In the genomic region with DNA sequence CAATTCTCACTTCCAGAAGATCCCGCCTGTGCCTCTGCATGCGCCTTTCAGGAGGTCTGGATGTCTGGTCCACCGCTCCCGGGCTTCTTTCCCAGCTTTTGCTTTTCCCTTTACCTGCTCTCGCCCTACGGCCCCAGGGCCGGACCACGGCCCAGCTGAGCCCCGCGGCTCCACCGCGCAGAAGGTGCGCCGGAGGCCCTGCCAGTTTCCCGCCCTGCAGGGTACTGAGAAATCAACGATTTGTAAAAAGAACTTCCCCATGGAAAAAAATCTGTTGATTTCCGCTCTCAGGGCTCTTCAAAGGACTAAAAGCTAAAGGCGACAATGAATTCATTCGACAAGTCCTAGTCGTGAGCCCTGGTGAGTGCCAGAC, we compare ENCODE assay signal across 9 cellular contexts. TPM values are rescaled to one million over a fixed set of nuclear protein-coding genes. Genes with fewer than 3 reads are reported as not detected.
DNase-seq lines count a peak whose midpoint lies in the region; ATAC-seq, FAIRE-seq and TF ChIP-seq lines count a peak whose summit lies in the region.
"Had no signal": no experiment of that assay in that cellular context is flagged by ENCODE, and none has a peak within 500 bp of the region (broad histone marks: within the 10 kb centered on the region; RNA-seq: fewer than 3 reads in every experiment).

No MANE protein-coding gene starts in this region.

- H3K9me3 ChIP-seq in HUES6 (ENCODE audit: control insufficient read depth, insufficient read depth, low read depth, low read length) (no peaks in the 10 kb centered on the region), mucosa of descending colon (no peaks in the 10 kb centered on the region)

- DNase-seq in dorsolateral prefrontal cortex = peak in 1 of 10 donors; percentile 30
- peak; percentile 38 to 69 (median 62) for DNase-seq in mucosa of descending colon
- DNase-seq in H54 (ENCODE audit: insufficient read length, low spot score) = no peak
- DNase-seq in GM20000 (ENCODE audit: low spot score) = no peak
- DNase-seq in mesenteric fat pad (ENCODE audit: low spot score) = no peak

- ATAC-seq in mucosa of descending colon = peak; percentile 61
- ATAC-seq in HG02970 (IDR thresholded peaks at IDR 0.05; ENCODE audit: low FRiP score, unreplicated experiment) = no peak

- H3K27me3 ChIP-seq in ACC112 (ENCODE audit: insufficient read depth, low read length) (peaks cover 18% of the 10 kb centered on the region), HUES6 (ENCODE audit: control insufficient read depth, insufficient read depth, low read length) (no peaks in the 10 kb centered on the region), dorsolateral prefrontal cortex (peaks cover 0 to 3% (median 0%) of the 10 kb centered on the region in 45 donors)

- H3K4me3 ChIP-seq in ACC112 (ENCODE audit: low read depth, low read length) (peak overlapping the region; percentile 79), HUES6 (ENCODE audit: low read depth, low read length) (peak overlapping the region; percentile 79), dorsolateral prefrontal cortex (peak overlapping the region; percentile 37 to 98 (median 68)), mucosa of descending colon (peak overlapping the region; percentile 39)

- no peaks in the 10 kb centered on the region for H3K4me1 ChIP-seq in ACC112 (ENCODE audit: control insufficient read depth, insufficient read depth, low read length, unreplicated experiment)
- H3K4me1 ChIP-seq in HUES6 (ENCODE audit: control insufficient read depth, insufficient read depth, low read length) = no peaks in the 10 kb centered on the region
- peaks cover 3% of the 10 kb centered on the region for H3K4me1 ChIP-seq in mucosa of descending colon (ENCODE audit: low read depth)

- no peaks in the 10 kb centered on the region for H3K36me3 ChIP-seq in ACC112 (ENCODE audit: insufficient read depth, low read length)
- no peaks in the 10 kb centered on the region for H3K36me3 ChIP-seq in HUES6 (ENCODE audit: control insufficient read depth, insufficient read depth, low read length)
- no peaks in the 10 kb centered on the region for H3K36me3 ChIP-seq in mucosa of descending colon (ENCODE audit: low read depth)

- peak overlapping the region; percentile 81 for H3K9ac ChIP-seq in HUES6 (ENCODE audit: low read length)

- TF ChIP-seq CTCF in dorsolateral prefrontal cortex (IDR thresholded peaks at IDR 0.05 in 54 of 56, conservative IDR thresholded peaks at IDR 0.05 in 2 of 56; ENCODE audit: low read depth in 1 of 56, partially characterized antibody in 56 of 56) (peak in 2 of 56 donors; percentile 11 to 41), mucosa of descending colon (IDR thresholded peaks at IDR 0.05) (no peak), GM20000 (IDR thresholded peaks at IDR 0.05; ENCODE audit: extremely low read depth, missing control alignments) (no peak)

- H3K79me2 ChIP-seq in ACC112 (ENCODE audit: control insufficient read depth, insufficient read depth, low read length, unreplicated experiment) = no peaks in the 10 kb centered on the region

- intact Hi-C loops in dorsolateral prefrontal cortex (cut with DNase I) = no loop called here
- intact Hi-C loops in mucosa of descending colon (cut with DNase I, micrococcal nuclease) = no loop called here

- H3K27ac ChIP-seq in ACC112 (ENCODE audit: low read depth, low read length) (peak overlapping the region; percentile 37; the same call in 1 of the 2 replicates), HUES6 (ENCODE audit: low read depth, low read length) (peak overlapping the region; percentile 64), dorsolateral prefrontal cortex (peak overlapping the region; percentile 27 to 98 (median 89))

- H2AFZ ChIP-seq in ACC112 (ENCODE audit: low read length, unreplicated experiment) = peak overlapping the region; percentile 83

- no peak for FAIRE-seq in H54 (lab: Jason Lieb, UNC)
- FAIRE-seq: GM18507 had no signal

- no peak for TF ChIP-seq POLR2A in H54 (IDR thresholded peaks at IDR 0.05; ENCODE audit: low read depth, low read length)

RNA-seq across cellular contexts. Expression of gene RNU1-2, which starts 7.0 kb away (rescaled TPM):
- total RNA-seq in dorsolateral prefrontal cortex = over 10,000 TPM in 6 of 120 experiments, 1,000 to 10,000 TPM in 114; 2,235 to 12,697 (median 6,630) TPM
- 1,000 to 10,000 TPM; 2,195 to 6,222 (median 2,378) TPM for total RNA-seq in mucosa of descending colon
- total RNA-seq in mesenteric fat pad = 6,165 TPM

RNA-seq across cellular contexts. Expression of gene CROCC, which starts 32.9 kb away (rescaled TPM):
- 10 to 100 TPM; 15.4 to 63.7 (median 32.6) TPM for total RNA-seq in dorsolateral prefrontal cortex
- 10 to 100 TPM; 12.2 to 32.5 (median 16.8) TPM for total RNA-seq in mucosa of descending colon
- 14.4 TPM for total RNA-seq in mesenteric fat pad

Comparison
In these comparisons a context has a peak if more than half of its experiments do, and no peak if none do; other contexts are left out.
1. H3K27ac ChIP-seq: peak in every context shown above with its lines; median percentile 89 in dorsolateral prefrontal cortex; 64 in HUES6; 37 in ACC112.
2. DNase-seq: peak in mucosa of descending colon (3 of 3); none in H54 (single experiment), GM20000 (single experiment) and mesenteric fat pad (single experiment).
3. Peak in every context shown above with its lines, with median percentiles within 50 percentile points of each other: H3K4me3 ChIP-seq.